In the genomic region with DNA sequence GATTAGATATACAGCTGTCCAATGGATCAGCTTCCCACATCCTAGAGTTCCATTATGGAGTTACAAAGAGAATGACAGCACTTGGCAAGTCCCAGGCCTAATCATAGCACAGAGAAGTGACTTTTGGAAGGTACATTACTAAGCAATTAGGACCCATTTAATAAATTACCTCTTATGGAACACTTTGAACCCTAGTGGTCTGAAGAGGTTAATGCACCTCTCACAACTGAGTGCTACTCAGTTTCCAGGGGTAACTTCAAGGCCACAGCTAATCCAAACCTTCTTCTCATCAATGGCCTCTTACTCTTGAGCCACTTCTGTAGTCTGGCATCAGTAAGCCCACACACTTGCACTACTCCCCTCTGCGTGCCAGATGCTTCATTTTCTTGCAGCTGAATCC, we compare ENCODE assay signal across 9 cellular contexts. TPM values are rescaled to one million over a fixed set of nuclear protein-coding genes. Genes with fewer than 3 reads are reported as not detected.
DNase-seq lines count a peak whose midpoint lies in the region; ATAC-seq and TF ChIP-seq lines count a peak whose summit lies in the region.
"Had no signal": no experiment of that assay in that cellular context is flagged by ENCODE, and none has a peak within 500 bp of the region (broad histone marks: within the 10 kb centered on the region; RNA-seq: fewer than 3 reads in every experiment).

No MANE protein-coding gene starts in this region.

- H3K27ac Mint-ChIP-seq in memory B cell = no peak overlapping the region

- no peaks in the 10 kb centered on the region for H3K36me3 Mint-ChIP-seq in memory B cell

- 38 to 57% methylated on average over 1 of the region's 1 CpG for WGBS in body of pancreas, 2 donors

- H3K4me3 ChIP-seq in body of pancreas = no peak overlapping the region

- peak in 2 of 7 experiments; percentile 11 to 16 for TF ChIP-seq CTCF in body of pancreas (IDR thresholded peaks at IDR 0.05)

- H3K4me3 Mint-ChIP-seq in memory B cell = no peak overlapping the region

- TF ChIP-seq POLR2A in body of pancreas (IDR thresholded peaks at IDR 0.05) = no peak

- H3K9me3 Mint-ChIP-seq in memory B cell = no peaks in the 10 kb centered on the region

- H3K27me3 Mint-ChIP-seq in memory B cell = peaks cover 2% of the 10 kb centered on the region

- H3K36me3 ChIP-seq in body of pancreas (replicated peaks in 1 of 2; ENCODE audit: insufficient read depth in 1 of 2, low read depth in 2 of 2) = no peaks in the 10 kb centered on the region

- no peaks in the 10 kb centered on the region for H3K9me3 ChIP-seq in body of pancreas

- H3K4me1 Mint-ChIP-seq in memory B cell = no peaks in the 10 kb centered on the region

- no peaks in the 10 kb centered on the region for H3K27me3 ChIP-seq in body of pancreas

- H3K27ac ChIP-seq in body of pancreas = no peak overlapping the region
- H3K27ac ChIP-seq: 22Rv1 had no signal

- peak; percentile 72 for ATAC-seq in HG03025 (IDR thresholded peaks at IDR 0.05; ENCODE audit: low FRiP score, unreplicated experiment)
- peak; percentile 32 for ATAC-seq in memory B cell (ENCODE audit: low read depth)
- no peak for ATAC-seq in body of pancreas

- intact Hi-C loops in body of pancreas (cut with DNase I) = loop anchor here (10.0 kb wide), 1 partner anchor 650 kb away; no protein-coding TSS in a partner anchor

- DNase-seq in DMS 273 (lab: John Stamatoyannopoulos, UW; ENCODE audit: unreplicated experiment) (peak; percentile 37), DMS 273 treated with DMSO at 0.1 percent for 48 hours (lab: John Stamatoyannopoulos, UW) (no peak), RPMI8226 (peak; percentile 25), memory B cell (ENCODE audit: low spot score in 2 of 2) (no peak), putamen (ENCODE audit: low spot score) (no peak), body of pancreas (no peak), AG08395 (ENCODE audit: low spot score) (no peak)

- no peaks in the 10 kb centered on the region for H3K4me1 ChIP-seq in body of pancreas

RNA-seq across cellular contexts. Expression of gene MEIS2, which starts 34.9 kb away (rescaled TPM):
- 10 to 100 TPM; 11.9 to 86.0 TPM for total RNA-seq in body of pancreas

Comparison
In these comparisons a context has a peak if more than half of its experiments do, and no peak if none do; other contexts are left out.
1. DNase-seq: peak in DMS 273 (single experiment) and RPMI8226 (single experiment); none in DMS 273 treated with DMSO at 0.1 percent for 48 hours (single experiment), memory B cell (0 of 2), putamen (single experiment), body of pancreas (0 of 4) and AG08395 (single experiment).